In the genomic region with DNA sequence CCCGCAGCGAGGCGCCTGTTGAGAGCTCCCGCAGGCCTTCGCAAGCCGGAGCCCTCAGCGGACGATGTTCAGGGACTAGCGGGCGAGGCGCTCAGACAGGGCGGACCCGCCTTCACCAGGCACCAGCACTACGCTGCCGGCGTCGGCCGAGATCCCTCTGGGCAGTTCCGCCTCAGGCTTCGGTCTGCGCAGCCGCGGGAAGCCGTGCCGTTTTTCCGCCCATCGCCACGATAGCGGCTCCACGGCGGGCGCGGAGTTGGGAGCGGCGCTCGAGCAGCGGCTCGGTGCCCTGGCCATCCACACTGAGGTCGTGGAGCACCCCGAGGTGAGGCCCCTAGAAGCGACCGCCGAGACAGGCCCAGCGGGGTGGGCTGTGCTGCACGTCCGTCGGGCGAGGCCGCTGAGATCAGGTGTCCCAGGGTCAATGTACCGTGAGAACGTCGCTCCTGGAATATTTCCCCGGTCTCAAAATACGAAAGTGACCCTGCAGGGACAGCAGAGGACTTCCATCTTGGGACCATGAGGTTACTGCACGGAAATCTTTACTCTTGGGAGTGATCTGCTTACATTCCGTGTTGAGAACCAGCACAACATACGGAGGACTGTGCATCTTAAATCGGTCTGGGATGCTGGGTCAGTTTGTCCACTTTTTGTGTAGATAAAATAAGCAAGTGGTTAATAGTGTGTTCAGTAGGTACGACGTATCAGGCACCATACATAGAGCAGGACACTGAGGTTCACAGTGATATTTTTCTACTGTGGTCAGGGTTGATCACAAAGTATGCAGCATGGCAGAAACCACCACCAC, we compare ENCODE assay signal across 8 cellular contexts. TPM values are rescaled to one million over a fixed set of nuclear protein-coding genes. Genes with fewer than 3 reads are reported as not detected.
DNase-seq lines count a peak whose midpoint lies in the region; ATAC-seq, FAIRE-seq and TF ChIP-seq lines count a peak whose summit lies in the region.

No MANE protein-coding gene starts in this region.

- peaks cover 9% of the 10 kb centered on the region for H3K36me3 Mint-ChIP-seq in central memory CD8-positive, alpha-beta T cell (ENCODE audit: insufficient read depth)

- peak overlapping the region; percentile 92 for H3K4me2 ChIP-seq in A549

- no peak for TF ChIP-seq CTCF in A549 (IDR thresholded peaks at IDR 0.05)

- ATAC-seq in A549 (peak; percentile 98), GM18861 (IDR thresholded peaks at IDR 0.05; ENCODE audit: unreplicated experiment) (peak; percentile 96), HG03095 (IDR thresholded peaks at IDR 0.05; ENCODE audit: unreplicated experiment) (peak; percentile 98)
- ATAC-seq in central memory CD8-positive, alpha-beta T cell (replicated peaks; ENCODE audit: extremely low read depth, poor library complexity, severe bottlenecking) = peak; percentile 98

- peaks cover 9% of the 10 kb centered on the region for H3K4me1 Mint-ChIP-seq in central memory CD8-positive, alpha-beta T cell

- H3K27ac Mint-ChIP-seq in central memory CD8-positive, alpha-beta T cell (ENCODE audit: low read depth) = peak overlapping the region; percentile 95

- H3K4me3 Mint-ChIP-seq in central memory CD8-positive, alpha-beta T cell = peak overlapping the region; percentile 89

- H3K4me3 ChIP-seq in A549 = peak overlapping the region; percentile 51

- CTCF ChIA-PET in A549 (lab: Yijun Ruan, JAX) = no interaction called here

- no peak for TF ChIP-seq EP300 in A549 (IDR thresholded peaks at IDR 0.05)

- POLR2A ChIA-PET in A549 (lab: Yijun Ruan, JAX) = interaction anchor here (0.6 to 1.4 kb wide), 5 partner anchors 10 to 237 kb away, joined by 3 to 6 read pairs (median 3); a partner anchor contains a TSS

- peaks cover 8% of the 10 kb centered on the region; the same call in 2 of the 3 replicates for H3K4me1 ChIP-seq in A549

- no peaks in the 10 kb centered on the region for H3K27me3 Mint-ChIP-seq in central memory CD8-positive, alpha-beta T cell

- no peaks in the 10 kb centered on the region for H3K9me3 ChIP-seq in A549

- WGBS in A549 (ENCODE audit: missing lambda C conversion rate) = 5% methylated on average over 47 of the region's 60 CpGs

- DNase-seq in A549 (ENCODE audit: low read depth in 1 of 2, low spot score in 1 of 2) (peak; percentile 61 to 89), NCI-H2196 treated with DMSO at 0.1 percent for 48 hours (lab: John Stamatoyannopoulos, UW; ENCODE audit: unreplicated experiment) (peak; percentile 28), kidney glomerular epithelial cell (lab: John Stamatoyannopoulos, UW) (peak; percentile 76)
- peak; percentile 63 for DNase-seq in activated CD4-positive, CD25-positive, alpha-beta regulatory T cell treated with anti-CD3 and anti-CD28 coated beads, Interleukin-2, amount 50 U/mL, for 16 hours (ENCODE audit: low read depth, low spot score)
- peak; percentile 71 to 80 for DNase-seq in central memory CD8-positive, alpha-beta T cell (ENCODE audit: low spot score in 2 of 2)
- peak; percentile 77 to 83 for DNase-seq in stimulated activated CD4-positive, alpha-beta T cell treated with anti-CD3 and anti-CD28 coated beads, Interleukin-15, amount 100 ng/mL, for 48 hours (ENCODE audit: low read depth in 2 of 2)

- peak; percentile 95 for TF ChIP-seq POLR2A in A549 (IDR thresholded peaks at IDR 0.05; ENCODE audit: low read length)

- H3K27ac ChIP-seq in A549 = peak overlapping the region; percentile 87 to 90

- H3K9me3 Mint-ChIP-seq in central memory CD8-positive, alpha-beta T cell = no peaks in the 10 kb centered on the region

- FAIRE-seq in A549 (lab: Jason Lieb, UNC) = no peak

- TF ChIP-seq RAD21 in A549 (conservative IDR thresholded peaks at IDR 0.05 in 1 of 2, IDR thresholded peaks at IDR 0.05 in 1 of 2) = no peak; a peak in 2 of 5 replicates

TF ChIP-seq in A549, 52 proteins besides CTCF, POLR2A, EP300 and RAD21 (continues in another document):
- TF ChIP-seq NFE2L2 (conservative IDR thresholded peaks at IDR 0.05; ENCODE audit: low read length) (no peak), POLR2AphosphoS2 (conservative IDR thresholded peaks at IDR 0.05; ENCODE audit: low read length) (0 out of 2 replicates have a peak, but pooled peaks have one; percentile 44), KDM5A (IDR thresholded peaks at IDR 0.05) (no peak), MYC (IDR thresholded peaks at IDR 0.05; ENCODE audit: borderline replicate concordance, low read length) (no peak), JUNB (IDR thresholded peaks at IDR 0.05) (no peak), CHD4 (IDR thresholded peaks at IDR 0.05; ENCODE audit: borderline replicate concordance) (no peak), CBX2 (IDR thresholded peaks at IDR 0.05; ENCODE audit: borderline replicate concordance, low read depth) (no peak), TFCP2L1 (CRISPR knock-in tag; IDR thresholded peaks at IDR 0.05) (peak; percentile 88), FOSL2 (IDR thresholded peaks at IDR 0.05) (no peak), FOSL2 (CRISPR knock-in tag; IDR thresholded peaks at IDR 0.05) (no peak), HDAC2 (IDR thresholded peaks at IDR 0.05) (no peak), MAZ (IDR thresholded peaks at IDR 0.05; ENCODE audit: borderline replicate concordance, low read depth, low read length) (no peak), RNF2 (IDR thresholded peaks at IDR 0.05; ENCODE audit: borderline replicate concordance, low read depth) (no peak), SMC3 (IDR thresholded peaks at IDR 0.05) (no peak), PHF8 (IDR thresholded peaks at IDR 0.05; ENCODE audit: borderline replicate concordance, low read depth) (peak; percentile 89), HOXB13 (CRISPR knock-in tag; IDR thresholded peaks at IDR 0.05; ENCODE audit: low read depth) (no peak), EHMT2 (IDR thresholded peaks at IDR 0.05; ENCODE audit: low read depth) (no peak), CEBPB (IDR thresholded peaks at IDR 0.05) (no peak), ZFP36 (IDR thresholded peaks at IDR 0.05; ENCODE audit: borderline replicate concordance, partially characterized antibody) (no peak), ZC3H11A (IDR thresholded peaks at IDR 0.05) (no peak), FOSB (CRISPR knock-in tag; IDR thresholded peaks at IDR 0.05) (no peak), HEYL (CRISPR knock-in tag; IDR thresholded peaks at IDR 0.05) (no peak), MAFK (IDR thresholded peaks at IDR 0.05; ENCODE audit: partially characterized antibody) (no peak), TP53 (CRISPR knock-in tag; IDR thresholded peaks at IDR 0.05) (peak; percentile 53; the same call in 1 of the 2 replicates), CBX8 (IDR thresholded peaks at IDR 0.05) (no peak)
- TF ChIP-seq, protein P1, sequence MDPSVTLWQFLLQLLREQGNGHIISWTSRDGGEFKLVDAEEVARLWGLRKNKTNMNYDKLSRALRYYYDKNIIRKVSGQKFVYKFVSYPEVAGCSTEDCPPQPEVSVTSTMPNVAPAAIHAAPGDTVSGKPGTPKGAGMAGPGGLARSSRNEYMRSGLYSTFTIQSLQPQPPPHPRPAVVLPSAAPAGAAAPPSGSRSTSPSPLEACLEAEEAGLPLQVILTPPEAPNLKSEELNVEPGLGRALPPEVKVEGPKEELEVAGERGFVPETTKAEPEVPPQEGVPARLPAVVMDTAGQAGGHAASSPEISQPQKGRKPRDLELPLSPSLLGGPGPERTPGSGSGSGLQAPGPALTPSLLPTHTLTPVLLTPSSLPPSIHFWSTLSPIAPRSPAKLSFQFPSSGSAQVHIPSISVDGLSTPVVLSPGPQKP (IDR thresholded peaks at IDR 0.05; ENCODE audit: low read depth, low read length) = no peak
- TF ChIP-seq, protein P2, sequence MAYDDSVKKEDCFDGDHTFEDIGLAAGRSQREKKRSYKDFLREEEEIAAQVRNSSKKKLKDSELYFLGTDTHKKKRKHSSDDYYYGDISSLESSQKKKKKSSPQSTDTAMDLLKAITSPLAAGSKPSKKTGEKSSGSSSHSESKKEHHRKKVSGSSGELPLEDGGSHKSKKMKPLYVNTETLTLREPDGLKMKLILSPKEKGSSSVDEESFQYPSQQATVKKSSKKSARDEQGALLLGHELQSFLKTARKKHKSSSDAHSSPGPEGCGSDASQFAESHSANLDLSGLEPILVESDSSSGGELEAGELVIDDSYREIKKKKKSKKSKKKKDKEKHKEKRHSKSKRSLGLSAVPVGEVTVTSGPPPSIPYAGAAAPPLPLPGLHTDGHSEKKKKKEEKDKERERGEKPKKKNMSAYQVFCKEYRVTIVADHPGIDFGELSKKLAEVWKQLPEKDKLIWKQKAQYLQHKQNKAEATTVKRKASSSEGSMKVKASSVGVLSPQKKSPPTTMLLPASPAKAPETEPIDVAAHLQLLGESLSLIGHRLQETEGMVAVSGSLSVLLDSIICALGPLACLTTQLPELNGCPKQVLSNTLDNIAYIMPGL (CRISPR knock-in tag; IDR thresholded peaks at IDR 0.05; ENCODE audit: borderline replicate concordance) = no peak
- TF ChIP-seq, protein P3, sequence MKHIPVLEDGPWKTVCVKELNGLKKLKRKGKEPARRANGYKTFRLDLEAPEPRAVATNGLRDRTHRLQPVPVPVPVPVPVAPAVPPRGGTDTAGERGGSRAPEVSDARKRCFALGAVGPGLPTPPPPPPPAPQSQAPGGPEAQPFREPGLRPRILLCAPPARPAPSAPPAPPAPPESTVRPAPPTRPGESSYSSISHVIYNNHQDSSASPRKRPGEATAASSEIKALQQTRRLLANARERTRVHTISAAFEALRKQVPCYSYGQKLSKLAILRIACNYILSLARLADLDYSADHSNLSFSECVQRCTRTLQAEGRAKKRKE (CRISPR knock-in tag; IDR thresholded peaks at IDR 0.05; ENCODE audit: low read depth) = no peak

RNA-seq across cellular contexts. Expression of a gene that starts 13.3 kb away (rescaled TPM):
- 55.3 and 91.6 TPM in 2 replicates for polyA plus RNA-seq in A549 (2011; rRNA removed)
- 19.6 and 21.6 TPM in 2 replicates for polyA plus RNA-seq in A549 (2012; cell fraction: cytosol; rRNA removed)
- 18.6 and 20.7 TPM in 2 replicates for polyA plus RNA-seq in A549 (2012; cell fraction: nucleus; rRNA removed)
- 47.2 to 54.1 TPM (median 48.7 TPM) in 3 replicates for polyA plus RNA-seq in A549 (2017; fragmentation: RNase III; extraction: RNeasy Plus Mini Kit Qiagen cat#74134 plus additional on column Dnase treatment)
- 45.4 TPM in 2 replicates for polyA minus RNA-seq in A549 (2011; rRNA and poly(A)+ RNA removed)

RNA-seq across cellular contexts. Expression of a gene that starts 49.8 kb away (rescaled TPM):
- polyA plus RNA-seq in A549 (2011; rRNA removed) = 3,746 and 4,103 TPM in 2 replicates
- 1,508 and 1,836 TPM in 2 replicates for polyA plus RNA-seq in A549 (2012; cell fraction: cytosol; rRNA removed)
- 339 and 541 TPM in 2 replicates for polyA plus RNA-seq in A549 (2012; cell fraction: nucleus; rRNA removed)
- 2,882 to 3,129 TPM (median 3,110 TPM) in 3 replicates for polyA plus RNA-seq in A549 (2017; fragmentation: RNase III; extraction: RNeasy Plus Mini Kit Qiagen cat#74134 plus additional on column Dnase treatment)
- 284 and 319 TPM in 2 replicates for polyA minus RNA-seq in A549 (2011; rRNA and poly(A)+ RNA removed)

RNA-seq across cellular contexts. Expression of a gene that starts 50.2 kb away (rescaled TPM):
- polyA plus RNA-seq in A549 (2011; rRNA removed) = 6.5 and 8.5 TPM in 2 replicates
- 2.1 and 2.2 TPM in 2 replicates for polyA plus RNA-seq in A549 (2012; cell fraction: cytosol; rRNA removed)
- polyA plus RNA-seq in A549 (2012; cell fraction: nucleus; rRNA removed) = 5.2 and 6.5 TPM in 2 replicates
- 3.2 to 5.3 TPM (median 4.0 TPM) in 3 replicates for polyA plus RNA-seq in A549 (2017; fragmentation: RNase III; extraction: RNeasy Plus Mini Kit Qiagen cat#74134 plus additional on column Dnase treatment)
- 6.4 and 14.0 TPM in 2 replicates for polyA minus RNA-seq in A549 (2011; rRNA and poly(A)+ RNA removed)

Comparison
In these comparisons a context has a peak if more than half of its experiments do, and no peak if none do; other contexts are left out.
1. Peak in every context shown above with its lines: DNase-seq, ATAC-seq, H3K4me3 ChIP-seq and H3K27ac ChIP-seq.
2. DNase-seq: peak in every context shown above with its lines; median percentile 80 in stimulated activated CD4-positive, alpha-beta T cell treated with anti-CD3 and anti-CD28 coated beads, Interleukin-15, amount 100 ng/mL, for 48 hours; 76 in kidney glomerular epithelial cell; 76 in central memory CD8-positive, alpha-beta T cell; 75 in A549; 63 in activated CD4-positive, CD25-positive, alpha-beta regulatory T cell treated with anti-CD3 and anti-CD28 coated beads, Interleukin-2, amount 50 U/mL, for 16 hours; 28 in NCI-H2196 treated with DMSO at 0.1 percent for 48 hours.